ENCODE assay signal across 9 cellular contexts in genomic region chr14:53306926-53307325, GRCh38.
DNase-seq lines count a peak whose midpoint lies in the region; ATAC-seq and TF ChIP-seq lines count a peak whose summit lies in the region.
"Had no signal": no experiment of that assay in that cellular context is flagged by ENCODE, and none has a peak within 500 bp of the region (broad histone marks: within the 10 kb centered on the region; RNA-seq: fewer than 3 reads in every experiment).

No MANE protein-coding gene starts in this region.

- H3K4me3 ChIP-seq in Karpas-422 (ENCODE audit: low read length) (no peak overlapping the region), choroid plexus epithelial cell (ENCODE audit: low read depth, low read length) (no peak overlapping the region), left lung (no peak overlapping the region)

- H3K4me2 ChIP-seq in Karpas-422 (ENCODE audit: low read depth, low read length, poor library complexity, severe bottlenecking): no peak overlapping the region

- no peak overlapping the region for H3K27ac ChIP-seq in Karpas-422 (ENCODE audit: low read length)
- no peak overlapping the region for H3K27ac ChIP-seq in left lung
- no peak overlapping the region for H3K27ac ChIP-seq in CD4-positive, alpha-beta T cell (ENCODE audit: low read depth, low read length)

- TF ChIP-seq CTCF in choroid plexus epithelial cell (conservative IDR thresholded peaks at IDR 0.05; ENCODE audit: low read depth, low read length) (no peak), left lung (IDR thresholded peaks at IDR 0.05) (no peak)
- no peak for TF ChIP-seq CTCF in CD4-positive, alpha-beta T cell (IDR thresholded peaks at IDR 0.05)

- H4K20me1 ChIP-seq in Karpas-422 (ENCODE audit: insufficient read depth, low read depth, low read length): peaks cover 7% of the 10 kb centered on the region; the same call in 1 of the 2 replicates

- peaks cover 8% of the 10 kb centered on the region for H3K27me3 Mint-ChIP-seq in activated T-helper 1 cell treated with anti-CD3 and anti-CD28 coated beads, Interleukin-12 subunit alpha, Interleukin-12 subunit beta, Interleukin-2, Interleukin-4 antibody, amounts not matched to agents 30 ng/mL and 10 ng/mL and 1 ng/mL, durations not matched to agents 14 hours and 24 hours and 36 hours (ENCODE audit: insufficient read depth)
- H3K27me3 Mint-ChIP-seq in CD4-positive, alpha-beta T cell: peaks cover 5% of the 10 kb centered on the region

- intact Hi-C loops in left lung (cut with DNase I): no loop called here
- intact Hi-C loops in activated T-helper 1 cell treated with anti-CD3 and anti-CD28 coated beads, Interleukin-12 subunit alpha, Interleukin-12 subunit beta, Interleukin-2, Interleukin-4 antibody, amounts not matched to agents 30 ng/mL and 10 ng/mL and 1 ng/mL, durations not matched to agents 14 hours and 24 hours and 36 hours (cut with micrococcal nuclease): loop anchor here (1.0 to 5.0 kb wide), 4 partner anchors 155 to 484 kb away; partner anchors contain the start of gene DDHD1
- intact Hi-C loops in CD4-positive, alpha-beta T cell (cut with DNase I, micrococcal nuclease): loop anchor here (2.0 to 10.0 kb wide), 4 partner anchors 255 to 1312 kb away; no protein-coding TSS in a partner anchor

- no peak overlapping the region for H3K4me3 Mint-ChIP-seq in activated T-helper 1 cell treated with anti-CD3 and anti-CD28 coated beads, Interleukin-12 subunit alpha, Interleukin-12 subunit beta, Interleukin-2, Interleukin-4 antibody, amounts not matched to agents 30 ng/mL and 10 ng/mL and 1 ng/mL, durations not matched to agents 14 hours and 24 hours and 36 hours
- no peak overlapping the region for H3K4me3 Mint-ChIP-seq in CD4-positive, alpha-beta T cell

- H3K79me2 ChIP-seq in Karpas-422 (ENCODE audit: low read length): no peaks in the 10 kb centered on the region

- POLR2A ChIA-PET in CD4-positive, alpha-beta T cell (lab: Charles Lee): no interaction called here

- no peaks in the 10 kb centered on the region for H3K9me2 ChIP-seq in Karpas-422 (replicated peaks; ENCODE audit: insufficient read depth, low read length)

- no peaks in the 10 kb centered on the region for H3K36me3 Mint-ChIP-seq in activated T-helper 1 cell treated with anti-CD3 and anti-CD28 coated beads, Interleukin-12 subunit alpha, Interleukin-12 subunit beta, Interleukin-2, Interleukin-4 antibody, amounts not matched to agents 30 ng/mL and 10 ng/mL and 1 ng/mL, durations not matched to agents 14 hours and 24 hours and 36 hours (ENCODE audit: low read depth)
- no peaks in the 10 kb centered on the region for H3K36me3 Mint-ChIP-seq in CD4-positive, alpha-beta T cell (ENCODE audit: low read depth)
- H3K36me3 Mint-ChIP-seq: memory B cell had no signal

- peak; percentile 34 for ATAC-seq in left lung
- ATAC-seq in CD4-positive, alpha-beta T cell (ENCODE audit: poor library complexity): no peak

- H3K9me3 Mint-ChIP-seq in activated T-helper 1 cell treated with anti-CD3 and anti-CD28 coated beads, Interleukin-12 subunit alpha, Interleukin-12 subunit beta, Interleukin-2, Interleukin-4 antibody, amounts not matched to agents 30 ng/mL and 10 ng/mL and 1 ng/mL, durations not matched to agents 14 hours and 24 hours and 36 hours: no peaks in the 10 kb centered on the region
- peaks cover 8% of the 10 kb centered on the region for H3K9me3 Mint-ChIP-seq in CD4-positive, alpha-beta T cell
- H3K9me3 Mint-ChIP-seq: memory B cell had no signal

- no peaks in the 10 kb centered on the region for H3K9me3 ChIP-seq in Karpas-422 (ENCODE audit: low read length)
- H3K9me3 ChIP-seq in left lung: no peaks in the 10 kb centered on the region
- H3K9me3 ChIP-seq in CD4-positive, alpha-beta T cell (ENCODE audit: control insufficient read depth, low read length): no peaks in the 10 kb centered on the region

- peak; percentile 29 for DNase-seq in Karpas-422
- peak; percentile 34 for DNase-seq in choroid plexus epithelial cell (ENCODE audit: low read depth)
- no peak for DNase-seq in left lung
- DNase-seq in superior temporal gyrus (ENCODE audit: extremely low spot score): peak; percentile 96
- DNase-seq in DMS 273 treated with DMSO at 0.1 percent for 48 hours (lab: John Stamatoyannopoulos, UW): no peak
- no peak for DNase-seq in activated T-helper 1 cell treated with anti-CD3 and anti-CD28 coated beads, Interleukin-12 subunit alpha, Interleukin-12 subunit beta, Interleukin-2, Interleukin-4 antibody, amounts not matched to agents 30 ng/mL and 10 ng/mL and 1 ng/mL, durations not matched to agents 14 hours and 24 hours and 36 hours (ENCODE audit: low spot score)
- no peak for DNase-seq in NCI-H510A (lab: John Stamatoyannopoulos, UW)
- no peak for DNase-seq in CD4-positive, alpha-beta T cell

- no peaks in the 10 kb centered on the region for H3K4me1 ChIP-seq in Karpas-422 (ENCODE audit: low read length)
- H3K4me1 ChIP-seq in left lung: peaks cover 2 to 7% of the 10 kb centered on the region in 2 donors

- H3K36me3 ChIP-seq in Karpas-422 (ENCODE audit: insufficient read depth, low read length) (no peaks in the 10 kb centered on the region), left lung (no peaks in the 10 kb centered on the region)

- CTCF ChIA-PET in CD4-positive, alpha-beta T cell (lab: Charles Lee): interaction anchor here (3.2 kb wide), 1 partner anchor 11 kb away, joined by 22 read pairs; no protein-coding TSS in a partner anchor

- no peaks in the 10 kb centered on the region for H3K27me3 ChIP-seq in Karpas-422 (ENCODE audit: low read length)
- no peaks in the 10 kb centered on the region for H3K27me3 ChIP-seq in left lung
- peaks cover 7% of the 10 kb centered on the region for H3K27me3 ChIP-seq in CD4-positive, alpha-beta T cell (ENCODE audit: control insufficient read depth, insufficient read depth, low read length)

- no peak overlapping the region for H3K9ac ChIP-seq in Karpas-422 (ENCODE audit: low read length)

- no peak overlapping the region for H2AFZ ChIP-seq in Karpas-422 (ENCODE audit: low read length)

- peaks cover 11% of the 10 kb centered on the region for H3K4me1 Mint-ChIP-seq in activated T-helper 1 cell treated with anti-CD3 and anti-CD28 coated beads, Interleukin-12 subunit alpha, Interleukin-12 subunit beta, Interleukin-2, Interleukin-4 antibody, amounts not matched to agents 30 ng/mL and 10 ng/mL and 1 ng/mL, durations not matched to agents 14 hours and 24 hours and 36 hours (ENCODE audit: low read depth)
- H3K4me1 Mint-ChIP-seq in CD4-positive, alpha-beta T cell (ENCODE audit: low read depth): no peaks in the 10 kb centered on the region

- H3K27ac Mint-ChIP-seq in activated T-helper 1 cell treated with anti-CD3 and anti-CD28 coated beads, Interleukin-12 subunit alpha, Interleukin-12 subunit beta, Interleukin-2, Interleukin-4 antibody, amounts not matched to agents 30 ng/mL and 10 ng/mL and 1 ng/mL, durations not matched to agents 14 hours and 24 hours and 36 hours: no peak overlapping the region
- H3K27ac Mint-ChIP-seq in CD4-positive, alpha-beta T cell: no peak overlapping the region
- H3K27ac Mint-ChIP-seq: memory B cell had no signal

Comparison
In these comparisons a context has a peak if more than half of its experiments do, and no peak if none do; other contexts are left out.
1. DNase-seq: peak in Karpas-422 (single experiment), choroid plexus epithelial cell (single experiment) and superior temporal gyrus (single experiment); none in left lung (0 of 2), DMS 273 treated with DMSO at 0.1 percent for 48 hours (single experiment), activated T-helper 1 cell treated with anti-CD3 and anti-CD28 coated beads, Interleukin-12 subunit alpha, Interleukin-12 subunit beta, Interleukin-2, Interleukin-4 antibody, amounts not matched to agents 30 ng/mL and 10 ng/mL and 1 ng/mL, durations not matched to agents 14 hours and 24 hours and 36 hours (single experiment), NCI-H510A (single experiment) and CD4-positive, alpha-beta T cell (0 of 10).
2. intact Hi-C loops: an anchor here in activated T-helper 1 cell treated with anti-CD3 and anti-CD28 coated beads, Interleukin-12 subunit alpha, Interleukin-12 subunit beta, Interleukin-2, Interleukin-4 antibody, amounts not matched to agents 30 ng/mL and 10 ng/mL and 1 ng/mL, durations not matched to agents 14 hours and 24 hours and 36 hours (1.0 to 5.0 kb wide) and CD4-positive, alpha-beta T cell (2.0 to 10.0 kb wide); none called in left lung.